8 cellular contexts compared by ENCODE assay signal in genomic region chr4:51893402-51893801, GRCh38. TPM values are rescaled to one million over a fixed set of nuclear protein-coding genes. Genes with fewer than 3 reads are reported as not detected.
DNase-seq lines count a peak whose midpoint lies in the region; ATAC-seq and TF ChIP-seq lines count a peak whose summit lies in the region.
"Not testable (repeated sequence)": the region's sequence is repeated elsewhere in the genome, so short reads cannot be mapped to it uniquely, and the experiment has no call there.

No MANE protein-coding gene starts in this region.

- no CpG with 5 or more reads among the region's 16 CpGs for WGBS in neuronal stem cell (ENCODE audit: extremely low coverage in 2 of 2, insufficient read length in 2 of 2, insufficient replicate concordance in 1 of 2), 2 donors
- WGBS in thyroid gland, 2 donors = 56 to 65% methylated on average over 16 of the region's 16 CpGs

- not testable (repeated sequence) for H3K4me1 ChIP-seq in GM23338 (ENCODE audit: insufficient read depth); cardiac muscle cell (ENCODE audit: low read depth); neuronal stem cell (ENCODE audit: control insufficient read depth in 2 of 2, insufficient read depth in 1 of 2, low read depth in 1 of 2, low read length in 2 of 2)
- H3K4me1 ChIP-seq in Karpas-422 (ENCODE audit: low read length) (peaks cover 45% of the 10 kb centered on the region), thyroid gland (peaks cover 0 to 21% of the 10 kb centered on the region in 2 donors)

- intact Hi-C loops in MCF 10A (cut with micrococcal nuclease) = not testable (repeated sequence)
- intact Hi-C loops in thyroid gland (cut with DNase I) = loop anchor here (10.0 kb wide), 1 partner anchor 131 kb away; the partner anchor contains the start of gene LRRC66

- not testable (repeated sequence) for H3K9me3 Mint-ChIP-seq in GM23338; MCF 10A (ENCODE audit: unreplicated experiment); nephron progenitor cell; progenitor cell of endocrine pancreas (ENCODE audit: low read depth)

- not testable (repeated sequence) for H3K14ac ChIP-seq in neuronal stem cell (ENCODE audit: low read length)

- H3K36me3 ChIP-seq in GM23338 (ENCODE audit: insufficient read depth); cardiac muscle cell; thyroid gland: not testable (repeated sequence)
- H3K36me3 ChIP-seq in Karpas-422 (ENCODE audit: insufficient read depth, low read length) = peaks cover 31% of the 10 kb centered on the region; the same call in 1 of the 2 replicates
- H3K36me3 ChIP-seq in neuronal stem cell (replicated peaks in 1 of 2; ENCODE audit: control insufficient read depth in 2 of 2, insufficient read depth in 2 of 2, low read length in 2 of 2) = peaks cover 13 to 87% of the 10 kb centered on the region in 2 donors

- not testable (repeated sequence) for TF ChIP-seq POLR2A in thyroid gland (IDR thresholded peaks at IDR 0.05)

- CTCF ChIA-PET in MCF 10A (lab: Yijun Ruan, JAX) = interaction anchor here (0.7 to 1.2 kb wide), 2 partner anchors 15 to 126 kb away, joined by 3 read pairs; no protein-coding TSS in a partner anchor

- not testable (repeated sequence) for H3K79me1 ChIP-seq in neuronal stem cell (ENCODE audit: low read depth, low read length)

- H2BK12ac ChIP-seq in neuronal stem cell (ENCODE audit: low read length) = not testable (repeated sequence)

- BruUV-seq in MCF 10A (replicated peaks; lab: Mats Ljungman, UMichigan) = not testable (repeated sequence)

- H3K23ac ChIP-seq in neuronal stem cell (ENCODE audit: low read depth, low read length, poor library complexity) = not testable (repeated sequence)

- H3K27me3 Mint-ChIP-seq in GM23338 (ENCODE audit: insufficient read depth, low read depth, poor library complexity); MCF 10A (ENCODE audit: insufficient read depth, unreplicated experiment); nephron progenitor cell (ENCODE audit: low read depth, poor library complexity); progenitor cell of endocrine pancreas: not testable (repeated sequence)

- H3F3A ChIP-seq in GM23338 (replicated peaks; ENCODE audit: low read depth) = not testable (repeated sequence)

- H3K79me2 ChIP-seq in GM23338 (replicated peaks; ENCODE audit: insufficient read depth) = not testable (repeated sequence)
- H3K79me2 ChIP-seq in Karpas-422 (ENCODE audit: low read length) = peaks cover 27% of the 10 kb centered on the region

- peaks cover 30% of the 10 kb centered on the region for H3K36me3 Mint-ChIP-seq in GM23338 (ENCODE audit: low read depth)
- H3K36me3 Mint-ChIP-seq in MCF 10A (ENCODE audit: insufficient read depth, unreplicated experiment) = peaks cover 60% of the 10 kb centered on the region
- H3K36me3 Mint-ChIP-seq in nephron progenitor cell (ENCODE audit: low read depth) = peaks cover 58% of the 10 kb centered on the region
- H3K36me3 Mint-ChIP-seq in progenitor cell of endocrine pancreas (ENCODE audit: insufficient read depth) = peaks cover 13% of the 10 kb centered on the region

- H3K9ac ChIP-seq in Karpas-422 (ENCODE audit: low read length); neuronal stem cell (ENCODE audit: low read depth, low read length, poor library complexity): not testable (repeated sequence)

- H3K27me3 ChIP-seq in GM23338 (ENCODE audit: insufficient read depth); Karpas-422 (ENCODE audit: low read length); cardiac muscle cell; neuronal stem cell (ENCODE audit: control insufficient read depth in 3 of 3, insufficient read depth in 3 of 3, low read depth in 1 of 3, low read length in 3 of 3); thyroid gland: not testable (repeated sequence)

- H2AK5ac ChIP-seq in neuronal stem cell (ENCODE audit: low read depth, low read length) = not testable (repeated sequence)

- peak overlapping the region; percentile 77 for H2BK5ac ChIP-seq in neuronal stem cell (ENCODE audit: low read length)

- not testable (repeated sequence) for H3K9me2 ChIP-seq in GM23338 (ENCODE audit: insufficient read depth); Karpas-422 (replicated peaks; ENCODE audit: insufficient read depth, low read length)

- H3K27ac Mint-ChIP-seq in GM23338 (peak overlapping the region; percentile 27; the same call in 1 of the 2 replicates), MCF 10A (ENCODE audit: low read depth, unreplicated experiment) (peak overlapping the region; percentile 51), nephron progenitor cell (peak overlapping the region; percentile 86), progenitor cell of endocrine pancreas (peak overlapping the region; percentile 74)

- not testable (repeated sequence) for ATAC-seq in GM23338

- not testable (repeated sequence) for H3K4ac ChIP-seq in neuronal stem cell (ENCODE audit: low read length)

- not testable (repeated sequence) for H4K8ac ChIP-seq in neuronal stem cell (ENCODE audit: low read depth, low read length)

- peaks cover 13% of the 10 kb centered on the region for H3K4me1 Mint-ChIP-seq in GM23338
- H3K4me1 Mint-ChIP-seq in MCF 10A (ENCODE audit: insufficient read depth, unreplicated experiment) = peaks cover 11% of the 10 kb centered on the region
- peaks cover 36% of the 10 kb centered on the region for H3K4me1 Mint-ChIP-seq in nephron progenitor cell
- not testable (repeated sequence) for H3K4me1 Mint-ChIP-seq in progenitor cell of endocrine pancreas (ENCODE audit: low read depth)

- DNase-seq in GM23338 (ENCODE audit: low spot score); Karpas-422; MCF 10A (ENCODE audit: unreplicated experiment); cardiac muscle cell (ENCODE audit: low read depth in 1 of 2, low spot score in 1 of 2); nephron progenitor cell; neuronal stem cell (ENCODE audit: low spot score); progenitor cell of endocrine pancreas (ENCODE audit: low spot score, unreplicated experiment): not testable (repeated sequence)
- DNase-seq in thyroid gland = peak; percentile 23 to 41

- not testable (repeated sequence) for H3K9me3 ChIP-seq in Karpas-422 (ENCODE audit: low read length); cardiac muscle cell (ENCODE audit: low read depth); neuronal stem cell (replicated peaks in 1 of 2; ENCODE audit: control insufficient read depth in 2 of 2, insufficient read depth in 1 of 2, low read depth in 1 of 2, low read length in 2 of 2); thyroid gland

- not testable (repeated sequence) for H3K27ac ChIP-seq in GM23338 (ENCODE audit: low read depth); neuronal stem cell (replicated peaks; ENCODE audit: low read length)
- peak overlapping the region; percentile 74; the same call in 1 of the 2 replicates for H3K27ac ChIP-seq in Karpas-422 (ENCODE audit: low read length)
- peak overlapping the region; percentile 26 for H3K27ac ChIP-seq in cardiac muscle cell
- peak overlapping the region in 1 of 3 donors; percentile 23 for H3K27ac ChIP-seq in thyroid gland

- not testable (repeated sequence) for H3K4me2 ChIP-seq in GM23338; neuronal stem cell (ENCODE audit: insufficient read depth, low read length, poor library complexity, severe bottlenecking)
- peak overlapping the region; percentile 55 for H3K4me2 ChIP-seq in Karpas-422 (ENCODE audit: low read depth, low read length, poor library complexity, severe bottlenecking)

- not testable (repeated sequence) for H2BK120ac ChIP-seq in neuronal stem cell (ENCODE audit: low read depth, low read length)

- not testable (repeated sequence) for H2AFZ ChIP-seq in GM23338; Karpas-422 (ENCODE audit: low read length); neuronal stem cell (ENCODE audit: low read length)

- not testable (repeated sequence) for TF ChIP-seq CTCF in GM23338 (conservative IDR thresholded peaks at IDR 0.05; ENCODE audit: low read depth in 2 of 2); MCF 10A (IDR thresholded peaks at IDR 0.05; ENCODE audit: unreplicated experiment); cardiac muscle cell (IDR thresholded peaks at IDR 0.05; ENCODE audit: low read depth, low read length); nephron progenitor cell (IDR thresholded peaks at IDR 0.05); progenitor cell of endocrine pancreas (IDR thresholded peaks at IDR 0.05; ENCODE audit: unreplicated experiment); thyroid gland (IDR thresholded peaks at IDR 0.05)

- POLR2A ChIA-PET in MCF 10A (lab: Yijun Ruan, JAX) = not testable (repeated sequence)

- H3K4me3 ChIP-seq in GM23338; Karpas-422 (ENCODE audit: low read length); cardiac muscle cell; neuronal stem cell (ENCODE audit: low read length in 2 of 2); thyroid gland (replicated peaks in 1 of 3): not testable (repeated sequence)

- H2BK15ac ChIP-seq in neuronal stem cell (ENCODE audit: low read length) = not testable (repeated sequence)

- H4K20me1 ChIP-seq in GM23338 (replicated peaks; ENCODE audit: insufficient read depth); Karpas-422 (ENCODE audit: insufficient read depth, low read depth, low read length): not testable (repeated sequence)

- not testable (repeated sequence) for H3K4me3 Mint-ChIP-seq in GM23338; MCF 10A (ENCODE audit: unreplicated experiment); nephron progenitor cell; progenitor cell of endocrine pancreas (ENCODE audit: low read depth)

- not testable (repeated sequence) for H3K18ac ChIP-seq in neuronal stem cell (ENCODE audit: low read length)

- H4K91ac ChIP-seq in neuronal stem cell (ENCODE audit: low read depth, low read length, poor library complexity) = not testable (repeated sequence)

RNA-seq across cellular contexts. Expression of gene DCUN1D4, which starts 50.4 kb away (rescaled TPM):
- 37.9 and 54.8 TPM in 2 replicates for total RNA-seq in GM23338 (2014; rRNA removed; shearing (Covaris generic))
- 23.1 and 26.1 TPM in 2 replicates for polyA plus RNA-seq in GM23338 (2016; fragmentation: Nextera tagmentation; extraction: Ambion mirVana)
- total RNA-seq in Karpas-422 (2014; rRNA removed; shearing (Covaris generic); ENCODE audit: low replicate concordance) = 23.8 and 78.6 TPM in 2 replicates
- 66.4 and 88.0 TPM in 2 replicates for total RNA-seq in MCF 10A (2022)
- total RNA-seq in cardiac muscle cell = 18.0 and 25.5 TPM in 2 replicates
- 28.2 and 31.2 TPM in 2 replicates for polyA plus RNA-seq in cardiac muscle cell
- polyA plus RNA-seq in neuronal stem cell (2013, experiment 1 of 2) = 27.5 TPM
- 28.4 TPM for polyA plus RNA-seq in neuronal stem cell (2013, experiment 2 of 2)
- 69.8 and 82.8 TPM in 2 replicates for total RNA-seq in progenitor cell of endocrine pancreas
- total RNA-seq in thyroid gland = 10 to 100 TPM; 44.6 to 81.4 (median 51.7) TPM

Comparison
In these comparisons a context has a peak if more than half of its experiments do, and no peak if none do; other contexts are left out.
1. H3K27ac Mint-ChIP-seq: peak in every context shown above with its lines; median percentile 86 in nephron progenitor cell; 74 in progenitor cell of endocrine pancreas; 51 in MCF 10A; 27 in GM23338.